8 cellular contexts compared by ENCODE assay signal in genomic region chr19:6362351-6362801, GRCh38. TPM values are rescaled to one million over a fixed set of nuclear protein-coding genes. Genes with fewer than 3 reads are reported as not detected.
DNase-seq lines count a peak whose midpoint lies in the region; ATAC-seq and TF ChIP-seq lines count a peak whose summit lies in the region.

No MANE protein-coding gene starts in this region.

- peaks cover 14% of the 10 kb centered on the region for H3K4me1 ChIP-seq in ectodermal cell (ENCODE audit: control insufficient read depth, insufficient read depth, low read length)
- peaks cover 4% of the 10 kb centered on the region for H3K4me1 ChIP-seq in neural progenitor cell

- H4K20me1 ChIP-seq in neural progenitor cell (ENCODE audit: low read depth), result no peaks in the 10 kb centered on the region

- no peaks in the 10 kb centered on the region for H3K9me3 Mint-ChIP-seq in neural progenitor cell

- H3K36me3 Mint-ChIP-seq in neural progenitor cell, result peaks cover 9% of the 10 kb centered on the region

- peak overlapping the region; percentile 93 for H3K4me2 ChIP-seq in neural progenitor cell

- peaks cover 7% of the 10 kb centered on the region for H3K27me3 Mint-ChIP-seq in neural progenitor cell (ENCODE audit: insufficient read depth, low read depth)

- peaks cover 17% of the 10 kb centered on the region for H3K4me1 Mint-ChIP-seq in neural progenitor cell

- H3K27ac Mint-ChIP-seq in neural progenitor cell, result peak overlapping the region; percentile 15

- 61 to 62% methylated on average over 11 of the region's 11 CpGs for WGBS in ectodermal cell, 2 experiments

- ATAC-seq in HG03342 (IDR thresholded peaks at IDR 0.05; ENCODE audit: unreplicated experiment), result no peak
- no peak for ATAC-seq in GM19324 (IDR thresholded peaks at IDR 0.05; ENCODE audit: low FRiP score, unreplicated experiment)

- H3K36me3 ChIP-seq in ectodermal cell (ENCODE audit: control insufficient read depth, insufficient read depth, low read length), result peaks cover 5% of the 10 kb centered on the region
- no peaks in the 10 kb centered on the region for H3K36me3 ChIP-seq in neural progenitor cell

- H3K27ac ChIP-seq in ectodermal cell (ENCODE audit: insufficient read depth, low read depth, low read length, poor library complexity, severe bottlenecking), result no peak overlapping the region
- no peak overlapping the region for H3K27ac ChIP-seq in neural progenitor cell

- DNase-seq in EL, result peak; percentile 48
- peak; percentile 32 for DNase-seq in T follicular helper cell (ENCODE audit: low read depth)
- no peak for DNase-seq in neural progenitor cell (ENCODE audit: low spot score)
- DNase-seq in A172 (ENCODE audit: low spot score), result no peak
- DNase-seq in GM20000 (ENCODE audit: low spot score), result no peak

- no peaks in the 10 kb centered on the region for H3F3A ChIP-seq in neural progenitor cell (ENCODE audit: low read depth)

- H3K9me3 ChIP-seq in ectodermal cell (ENCODE audit: control insufficient read depth, low read length) (no peaks in the 10 kb centered on the region), neural progenitor cell (ENCODE audit: low read depth) (no peaks in the 10 kb centered on the region)

- H3K4me3 Mint-ChIP-seq in neural progenitor cell, result peak overlapping the region; percentile 91

- peaks cover 6% of the 10 kb centered on the region for H3K79me2 ChIP-seq in neural progenitor cell (ENCODE audit: low read depth)

- H2AFZ ChIP-seq in neural progenitor cell (replicated peaks), result no peak overlapping the region

- no peak for TF ChIP-seq CTCF in neural progenitor cell (IDR thresholded peaks at IDR 0.05)
- no peak for TF ChIP-seq CTCF in GM20000 (IDR thresholded peaks at IDR 0.05; ENCODE audit: extremely low read depth, missing control alignments)

- H3K4me3 ChIP-seq in ectodermal cell (ENCODE audit: insufficient read depth, low read depth, low read length) (peak overlapping the region; percentile 67), neural progenitor cell (peak overlapping the region; percentile 73)

- H3K27me3 ChIP-seq in ectodermal cell (ENCODE audit: control insufficient read depth, insufficient read depth, low read length, poor library complexity, severe bottlenecking), result no peaks in the 10 kb centered on the region
- no peaks in the 10 kb centered on the region for H3K27me3 ChIP-seq in neural progenitor cell

- H3K9ac ChIP-seq in neural progenitor cell, result peak overlapping the region; percentile 48

RNA-seq across cellular contexts. Expression of gene CLPP, which starts 1.0 kb away (rescaled TPM):
- 70.1 TPM for polyA plus RNA-seq in ectodermal cell (2013, experiment 1 of 4)
- 66.8 TPM for polyA plus RNA-seq in ectodermal cell (2013, experiment 2 of 4)
- polyA plus RNA-seq in ectodermal cell (2013, experiment 3 of 4), result 65.2 TPM
- 65.0 TPM for polyA plus RNA-seq in ectodermal cell (2013, experiment 4 of 4)
- total RNA-seq in neural progenitor cell (ENCODE audit: low replicate concordance), result 28.0 and 73.6 TPM in 2 replicates
- 111 and 113 TPM in 2 replicates for total RNA-seq in A172 (2014; rRNA removed; shearing (Covaris generic))

RNA-seq across cellular contexts. Expression of gene ALKBH7, which starts 10.2 kb away (rescaled TPM):
- 91.3 TPM for polyA plus RNA-seq in ectodermal cell (2013, experiment 1 of 4)
- 99.7 TPM for polyA plus RNA-seq in ectodermal cell (2013, experiment 2 of 4)
- polyA plus RNA-seq in ectodermal cell (2013, experiment 3 of 4), result 90.0 TPM
- polyA plus RNA-seq in ectodermal cell (2013, experiment 4 of 4), result 94.2 TPM
- 19.7 and 94.7 TPM in 2 replicates for total RNA-seq in neural progenitor cell (ENCODE audit: low replicate concordance)
- total RNA-seq in A172 (2014; rRNA removed; shearing (Covaris generic)), result 63.5 and 66.2 TPM in 2 replicates

RNA-seq across cellular contexts. Expression of gene PSPN, which starts 13.4 kb away (rescaled TPM):
- polyA plus RNA-seq in ectodermal cell (2013, experiment 1 of 4), result 2.2 TPM
- polyA plus RNA-seq in ectodermal cell (2013, experiment 2 of 4), result 2.2 TPM
- polyA plus RNA-seq in ectodermal cell (2013, experiment 3 of 4), result 1.4 TPM
- polyA plus RNA-seq in ectodermal cell (2013, experiment 4 of 4), result 1.6 TPM
- 0.92 and 2.7 TPM in 2 replicates for total RNA-seq in neural progenitor cell (ENCODE audit: low replicate concordance)
- 1.8 and 2.3 TPM in 2 replicates for total RNA-seq in A172 (2014; rRNA removed; shearing (Covaris generic))

RNA-seq across cellular contexts. Expression of gene ACER1, which starts 29.0 kb away (rescaled TPM):
- polyA plus RNA-seq in ectodermal cell (2013, experiment 1 of 4), result not detected
- not detected for polyA plus RNA-seq in ectodermal cell (2013, experiment 2 of 4)
- not detected for polyA plus RNA-seq in ectodermal cell (2013, experiment 3 of 4)
- not detected for polyA plus RNA-seq in ectodermal cell (2013, experiment 4 of 4)
- total RNA-seq in neural progenitor cell (ENCODE audit: low replicate concordance), result not detected in 2 replicates
- not detected in 2 replicates for total RNA-seq in A172 (2014; rRNA removed; shearing (Covaris generic))

RNA-seq across cellular contexts. Expression of gene GTF2F1, which starts 30.6 kb away (rescaled TPM):
- polyA plus RNA-seq in ectodermal cell (2013, experiment 1 of 4), result 73.7 TPM
- polyA plus RNA-seq in ectodermal cell (2013, experiment 2 of 4), result 74.2 TPM
- 56.1 TPM for polyA plus RNA-seq in ectodermal cell (2013, experiment 3 of 4)
- 59.9 TPM for polyA plus RNA-seq in ectodermal cell (2013, experiment 4 of 4)
- 36.9 and 46.9 TPM in 2 replicates for total RNA-seq in neural progenitor cell (ENCODE audit: low replicate concordance)
- 76.6 and 93.8 TPM in 2 replicates for total RNA-seq in A172 (2014; rRNA removed; shearing (Covaris generic))

Comparison
In these comparisons a context has a peak if more than half of its experiments do, and no peak if none do; other contexts are left out.
1. DNase-seq: peak in EL (single experiment) and T follicular helper cell (single experiment); none in neural progenitor cell (single experiment), A172 (single experiment) and GM20000 (single experiment).